ENCODE assay signal across 8 cellular contexts in the genomic region with DNA sequence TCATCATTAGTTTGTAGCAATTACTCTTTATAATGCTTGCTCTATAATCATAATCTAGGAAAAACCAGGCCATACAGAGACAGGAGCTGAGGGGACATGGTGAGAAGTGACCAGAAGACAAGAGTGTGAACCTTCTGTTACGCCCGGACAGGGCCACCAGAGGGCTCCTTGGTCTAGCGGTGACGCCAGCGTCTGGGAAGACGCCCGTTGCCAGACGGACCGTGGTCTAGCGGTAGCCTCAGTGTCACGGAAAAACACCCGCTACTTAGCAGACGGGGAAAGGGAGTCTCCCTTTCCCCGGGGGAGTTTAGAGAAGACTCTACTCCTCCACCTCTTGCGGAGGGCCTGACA. TPM values are rescaled to one million over a fixed set of nuclear protein-coding genes. Genes with fewer than 3 reads are reported as not detected.
DNase-seq lines count a peak whose midpoint lies in the region; FAIRE-seq and TF ChIP-seq lines count a peak whose summit lies in the region.
"Not testable (repeated sequence)": the region's sequence is repeated elsewhere in the genome, so short reads cannot be mapped to it uniquely, and the experiment has no call there.

No MANE protein-coding gene starts in this region.

- H3K9me3 Mint-ChIP-seq in activated CD4-positive, alpha-beta memory T cell treated with anti-CD3 and anti-CD28 coated beads for 36 hours = not testable (repeated sequence)

- not testable (repeated sequence) for H3K9me3 ChIP-seq in kidney (ENCODE audit: control insufficient read depth in 1 of 2, low read length in 2 of 2)

- TF ChIP-seq CTCF in 22Rv1 (IDR thresholded peaks at IDR 0.05) = peak; percentile 76
- peak; percentile 50 for TF ChIP-seq CTCF in coronary artery (IDR thresholded peaks at IDR 0.05)
- peak; percentile 40 for TF ChIP-seq CTCF in kidney (IDR thresholded peaks at IDR 0.05; ENCODE audit: borderline replicate concordance, extremely low read depth, insufficient read depth)

- not testable (repeated sequence) for H3K36me3 Mint-ChIP-seq in activated CD4-positive, alpha-beta memory T cell treated with anti-CD3 and anti-CD28 coated beads for 36 hours

- not testable (repeated sequence) for H3K4me3 Mint-ChIP-seq in activated CD4-positive, alpha-beta memory T cell treated with anti-CD3 and anti-CD28 coated beads for 36 hours

- not testable (repeated sequence) for H3K27ac Mint-ChIP-seq in activated CD4-positive, alpha-beta memory T cell treated with anti-CD3 and anti-CD28 coated beads for 36 hours

- H3K4me3 ChIP-seq in coronary artery; kidney (ENCODE audit: low read length in 2 of 2): not testable (repeated sequence)

- H3K27ac ChIP-seq in 22Rv1 (peak overlapping the region; percentile 98), coronary artery (peak overlapping the region in 1 of 2 donors; percentile 36)
- H3K27ac ChIP-seq in kidney (ENCODE audit: low read depth in 2 of 2, low read length in 2 of 2) = not testable (repeated sequence)

- FAIRE-seq in G401.6 (lab: Jason Lieb, UNC) = peak; percentile 64
- peak; percentile 19 for FAIRE-seq in kidney (lab: Jason Lieb, UNC)

- H3K4me1 ChIP-seq in kidney (ENCODE audit: control insufficient read depth in 1 of 2, insufficient read depth in 1 of 2, low read depth in 1 of 2, low read length in 2 of 2) = peaks cover 3 to 13% of the 10 kb centered on the region in 2 donors

- not testable (repeated sequence) for H3K36me3 ChIP-seq in kidney (ENCODE audit: control insufficient read depth in 1 of 2, insufficient read depth in 2 of 2, low read length in 2 of 2)

- DNase-seq in M059J (ENCODE audit: low read depth) (peak; percentile 85), OCI-M1 (lab: John Stamatoyannopoulos, UW) (peak; percentile 92), kidney (peak; percentile 86), renal cortical epithelial cell (ENCODE audit: low read depth) (peak; percentile 32)
- DNase-seq in activated CD4-positive, alpha-beta memory T cell treated with anti-CD3 and anti-CD28 coated beads for 36 hours = peak; percentile 65
- DNase-seq in coronary artery (ENCODE audit: low spot score) = not testable (repeated sequence)

- not testable (repeated sequence) for H3K9ac ChIP-seq in kidney (ENCODE audit: low read length in 2 of 2)

- intact Hi-C loops in activated CD4-positive, alpha-beta memory T cell treated with anti-CD3 and anti-CD28 coated beads for 36 hours (cut with micrococcal nuclease) = loop anchor here (1.0 kb wide), 1 partner anchor 136 kb away; no protein-coding TSS in a partner anchor
- intact Hi-C loops in kidney (cut with DNase I) = not testable (repeated sequence)

- POLR2A ChIA-PET in activated CD4-positive, alpha-beta memory T cell treated with anti-CD3 and anti-CD28 coated beads for 36 hours (lab: Charles Lee) = not testable (repeated sequence)

- H3K27me3 Mint-ChIP-seq in activated CD4-positive, alpha-beta memory T cell treated with anti-CD3 and anti-CD28 coated beads for 36 hours = not testable (repeated sequence)

- CTCF ChIA-PET in activated CD4-positive, alpha-beta memory T cell treated with anti-CD3 and anti-CD28 coated beads for 36 hours (lab: Charles Lee) = interaction anchor here (0.6 to 2.2 kb wide), 4 partner anchors 16 to 208 kb away, joined by 3 to 8 read pairs (median 6); no protein-coding TSS in a partner anchor

- peaks cover 12% of the 10 kb centered on the region for H3K4me1 Mint-ChIP-seq in activated CD4-positive, alpha-beta memory T cell treated with anti-CD3 and anti-CD28 coated beads for 36 hours (ENCODE audit: low read depth)

RNA-seq across cellular contexts. Expression of a gene that starts 12.0 kb away (rescaled TPM):
- 13.8 and 19.1 TPM in 2 replicates for total RNA-seq in M059J (2014; rRNA removed; shearing (Covaris generic))
- 1 to 10 TPM; 4.7 to 5.0 TPM for total RNA-seq in activated CD4-positive, alpha-beta memory T cell treated with anti-CD3 and anti-CD28 coated beads for 36 hours
- total RNA-seq in kidney = 11.5 TPM
- 6.1 TPM for polyA plus RNA-seq in kidney (ENCODE audit: insufficient read depth, low read depth, low replicate concordance)
- total RNA-seq in renal cortical epithelial cell = 10.4 and 11.7 TPM in 2 replicates

RNA-seq across cellular contexts. Expression of a gene that starts 52.6 kb away (rescaled TPM):
- total RNA-seq in M059J (2014; rRNA removed; shearing (Covaris generic)) = 26.1 and 42.6 TPM in 2 replicates
- 10 to 100 TPM; 46.6 to 48.4 TPM for total RNA-seq in activated CD4-positive, alpha-beta memory T cell treated with anti-CD3 and anti-CD28 coated beads for 36 hours
- 67.9 TPM for total RNA-seq in kidney
- 23.0 TPM for polyA plus RNA-seq in kidney (ENCODE audit: insufficient read depth, low read depth, low replicate concordance)
- total RNA-seq in renal cortical epithelial cell = 25.7 and 58.1 TPM in 2 replicates

RNA-seq across cellular contexts. Expression of a gene that starts 56.8 kb away (rescaled TPM):
- total RNA-seq in M059J (2014; rRNA removed; shearing (Covaris generic)) = 0.17 TPM in 1 of 2 replicates, not detected in the other
- not detected for total RNA-seq in activated CD4-positive, alpha-beta memory T cell treated with anti-CD3 and anti-CD28 coated beads for 36 hours
- total RNA-seq in kidney (4.3 TPM), renal cortical epithelial cell (0.05 and 0.35 TPM in 2 replicates)
- 2.3 TPM for polyA plus RNA-seq in kidney (ENCODE audit: insufficient read depth, low read depth, low replicate concordance)
